Comparison of ENCODE assay signal across 26 cellular contexts in genomic region chrX:36462142-36462541, GRCh38.
"Had no signal": no experiment of that assay in that cellular context is flagged by ENCODE, and none has a peak within 500 bp of the region (broad histone marks: within the 10 kb centered on the region; RNA-seq: fewer than 3 reads in every experiment).

No MANE protein-coding gene starts in this region.

- H3K4me3 Mint-ChIP-seq: mesothelial cell of epicardium; naive B cell; natural killer cell; nephron progenitor cell; stimulated activated naive B cell treated with anti-CD40 and anti-IgM and Interleukin-4, amounts not matched to agents 10 μg/mL and 1 μg/mL and 100 μg/mL, for 72 hours had no signal

- H3K27ac ChIP-seq: left ventricle myocardium inferior, ovary, prostate gland, skin epidermis, stomach, testis, thyroid gland, transverse colon, upper lobe of left lung, vagina had no signal

- H3K27me3 ChIP-seq: ovary, stomach, testis, thyroid gland, transverse colon, upper lobe of left lung, vagina had no signal

- DNase-seq: islet precursor cell; left ventricle myocardium inferior; mesendoderm; naive B cell; natural killer cell; nephron progenitor cell; ovary; retina; right cardiac atrium; stimulated activated CD4-positive, alpha-beta T cell treated with anti-CD3 and anti-CD28 coated beads, Interleukin-12 subunit alpha, Interleukin-12 subunit beta, amount 100 ng/mL, for 4 hours; stimulated activated CD4-positive, alpha-beta T cell treated with anti-CD3 and anti-CD28 coated beads, Interleukin-15, amount 100 ng/mL, for 24 hours; stimulated activated CD4-positive, alpha-beta T cell treated with anti-CD3 and anti-CD28 coated beads, Interleukin-2, amount 100 ng/mL, for 24 hours; stimulated activated CD4-positive, alpha-beta T cell treated with anti-CD3 and anti-CD28 coated beads, Interleukin-4, amount 100 ng/mL, for 1 hour; stimulated activated naive B cell treated with anti-CD40 and anti-IgM and Interleukin-4, amounts not matched to agents 10 μg/mL and 1 μg/mL and 100 μg/mL, for 72 hours; stimulated activated naive CD8-positive, alpha-beta T cell treated with anti-CD3 and anti-CD28 coated beads, Interleukin-15, Interleukin-2, amounts not matched to agents 100 U/mL and 50 U/mL, for 24 hours; stomach; testis; thyroid gland; transverse colon; upper lobe of left lung had no signal

- H3K4me3 ChIP-seq: left ventricle myocardium inferior, lung, ovary, prostate gland, skin epidermis, stomach, testis, thyroid gland, transverse colon, upper lobe of left lung, vagina had no signal

- H3K27me3 Mint-ChIP-seq: naive B cell; stimulated activated naive B cell treated with anti-CD40 and anti-IgM and Interleukin-4, amounts not matched to agents 10 μg/mL and 1 μg/mL and 100 μg/mL, for 72 hours had no signal

- H3K36me3 Mint-ChIP-seq: mesothelial cell of epicardium; naive B cell; natural killer cell; stimulated activated naive B cell treated with anti-CD40 and anti-IgM and Interleukin-4, amounts not matched to agents 10 μg/mL and 1 μg/mL and 100 μg/mL, for 72 hours had no signal

- ATAC-seq: natural killer cell; right cardiac atrium; sciatic nerve; stimulated activated naive B cell treated with anti-CD40 and anti-IgM and Interleukin-4, amounts not matched to agents 10 μg/mL and 1 μg/mL and 100 μg/mL, for 72 hours; stimulated activated naive CD8-positive, alpha-beta T cell treated with anti-CD3 and anti-CD28 coated beads, Interleukin-15, Interleukin-2, amounts not matched to agents 100 U/mL and 50 U/mL, for 24 hours had no signal

- H3K4me1 Mint-ChIP-seq: mesothelial cell of epicardium; naive B cell; natural killer cell; nephron progenitor cell; stimulated activated naive B cell treated with anti-CD40 and anti-IgM and Interleukin-4, amounts not matched to agents 10 μg/mL and 1 μg/mL and 100 μg/mL, for 72 hours had no signal

- H3K4me1 ChIP-seq: left ventricle myocardium inferior, prostate gland, stomach, testis, thyroid gland, transverse colon, upper lobe of left lung, vagina had no signal

- H3K9me3 ChIP-seq: left ventricle myocardium inferior, ovary, prostate gland, stomach, testis, thyroid gland, transverse colon, upper lobe of left lung, vagina had no signal

- H3K27ac Mint-ChIP-seq: mesothelial cell of epicardium; naive B cell; natural killer cell; nephron progenitor cell; stimulated activated naive B cell treated with anti-CD40 and anti-IgM and Interleukin-4, amounts not matched to agents 10 μg/mL and 1 μg/mL and 100 μg/mL, for 72 hours had no signal

- H3K36me3 ChIP-seq: left ventricle myocardium inferior, ovary, prostate gland, stomach, thyroid gland, transverse colon, upper lobe of left lung, vagina had no signal
